Comparison of ENCODE assay signal across 9 cellular contexts in genomic region chr4:54230479-54231418, GRCh38. TPM values are rescaled to one million over a fixed set of nuclear protein-coding genes. Genes with fewer than 3 reads are reported as not detected.
DNase-seq lines count a peak whose midpoint lies in the region; ATAC-seq and TF ChIP-seq lines count a peak whose summit lies in the region.
"Had no signal": no experiment of that assay in that cellular context is flagged by ENCODE, and none has a peak within 500 bp of the region (broad histone marks: within the 10 kb centered on the region; RNA-seq: fewer than 3 reads in every experiment).

No MANE protein-coding gene starts in this region.

- peaks cover 10% of the 10 kb centered on the region for H3K9me3 Mint-ChIP-seq in glutamatergic neuron (ENCODE audit: unreplicated experiment)
- no peaks in the 10 kb centered on the region for H3K9me3 Mint-ChIP-seq in progenitor cell of endocrine pancreas (ENCODE audit: low read depth)

- no peaks in the 10 kb centered on the region for H3K9me2 ChIP-seq in PC-3 (replicated peaks; ENCODE audit: low read length)

- H3K27ac ChIP-seq in PC-3 (ENCODE audit: low read length) = no peak overlapping the region
- H3K27ac ChIP-seq: PC-9 had no signal

- ATAC-seq in PC-3 = no peak
- no peak for ATAC-seq in GM18520 (IDR thresholded peaks at IDR 0.05; ENCODE audit: unreplicated experiment)
- no peak for ATAC-seq in GM19324 (IDR thresholded peaks at IDR 0.05; ENCODE audit: low FRiP score, unreplicated experiment)

- H3K9me3 ChIP-seq in PC-3 (ENCODE audit: low read length) = no peaks in the 10 kb centered on the region

- BruUV-seq in PC-3 (replicated peaks; lab: Mats Ljungman, UMichigan) = no TSS peak

- intact Hi-C loops in PC-3 (cut with micrococcal nuclease) = loop anchor here (2.0 to 10.0 kb wide), 6 partner anchors 738 to 1566 kb away; no protein-coding TSS in a partner anchor

- no peaks in the 10 kb centered on the region for H3F3A ChIP-seq in PC-3 (ENCODE audit: low read length, unreplicated experiment)

- H3K79me2 ChIP-seq in PC-3 (ENCODE audit: low read length) = no peaks in the 10 kb centered on the region

- H3K4me3 ChIP-seq in PC-3 (ENCODE audit: low read length) = peak overlapping the region; percentile 61
- H3K4me3 ChIP-seq: PC-9 had no signal

- H3K9ac ChIP-seq in PC-3 (ENCODE audit: low read length) = no peak overlapping the region

- H3K4me3 Mint-ChIP-seq in glutamatergic neuron (ENCODE audit: unreplicated experiment) (peak overlapping the region; percentile 81), progenitor cell of endocrine pancreas (ENCODE audit: low read depth) (peak overlapping the region; percentile 68)

- peak overlapping the region; percentile 98 for H3K4me2 ChIP-seq in PC-3 (ENCODE audit: low read length)
- H3K4me2 ChIP-seq: PC-9 had no signal

- H3K4me1 Mint-ChIP-seq in glutamatergic neuron (ENCODE audit: low read depth, unreplicated experiment) = peaks cover 10% of the 10 kb centered on the region
- H3K4me1 Mint-ChIP-seq in progenitor cell of endocrine pancreas (ENCODE audit: low read depth) = peaks cover 29% of the 10 kb centered on the region

- H3K27me3 Mint-ChIP-seq in glutamatergic neuron (ENCODE audit: unreplicated experiment) (peaks cover 22% of the 10 kb centered on the region), progenitor cell of endocrine pancreas (peaks cover 57% of the 10 kb centered on the region)

- H3K36me3 ChIP-seq in PC-3 (ENCODE audit: low read depth, low read length) = no peaks in the 10 kb centered on the region

- TF ChIP-seq CTCF in PC-3 (conservative IDR thresholded peaks at IDR 0.05; ENCODE audit: low read depth, low read length) = no peak
- no peak for TF ChIP-seq CTCF in glutamatergic neuron (IDR thresholded peaks at IDR 0.05; ENCODE audit: partially characterized antibody, unreplicated experiment)
- TF ChIP-seq CTCF in progenitor cell of endocrine pancreas (IDR thresholded peaks at IDR 0.05; ENCODE audit: unreplicated experiment) = no peak
- TF ChIP-seq CTCF in GM10248 (IDR thresholded peaks at IDR 0.05; ENCODE audit: control extremely low read depth, extremely low read depth, low read depth, missing control alignments) = no peak

- H3K27ac Mint-ChIP-seq in glutamatergic neuron (ENCODE audit: unreplicated experiment) (no peak overlapping the region), progenitor cell of endocrine pancreas (peak overlapping the region; percentile 52)

- POLR2A ChIA-PET in PC-3 (lab: Charles Lee; ENCODE audit: unreplicated experiment) (no interaction called here), GM10248 (lab: Yijun Ruan, JAX) (no interaction called here)

- peaks cover 49% of the 10 kb centered on the region for H3K4me1 ChIP-seq in PC-3 (ENCODE audit: insufficient read depth, low read length)

- peak overlapping the region; percentile 75 for H2AFZ ChIP-seq in PC-3 (ENCODE audit: low read length)
- H2AFZ ChIP-seq: PC-9 had no signal

- H4K20me1 ChIP-seq in PC-3 (ENCODE audit: low read length) = no peaks in the 10 kb centered on the region

- H3K36me3 Mint-ChIP-seq in glutamatergic neuron (ENCODE audit: unreplicated experiment) (no peaks in the 10 kb centered on the region), progenitor cell of endocrine pancreas (ENCODE audit: insufficient read depth) (no peaks in the 10 kb centered on the region)

- peaks cover 40% of the 10 kb centered on the region for H3K27me3 ChIP-seq in PC-3 (ENCODE audit: low read length)

- peak; percentile 59 for DNase-seq in EH (ENCODE audit: low read depth)
- no peak for DNase-seq in PC-3
- DNase-seq in glutamatergic neuron = peak; percentile 26
- peak; percentile 17 for DNase-seq in progenitor cell of endocrine pancreas (ENCODE audit: low spot score, unreplicated experiment)
- no peak for DNase-seq in NCI-H2107 treated with DMSO at 0.1 percent for 48 hours (lab: John Stamatoyannopoulos, UW; ENCODE audit: unreplicated experiment)
- no peak for DNase-seq in GM10248 (ENCODE audit: extremely low spot score)
- DNase-seq: PC-9 had no signal

- CTCF ChIA-PET in PC-3 (lab: Charles Lee) = no interaction called here
- CTCF ChIA-PET in GM10248 (lab: Yijun Ruan, JAX) = interaction anchor here (5.5 kb wide), 1 partner anchor 322 kb away, joined by 113 read pairs; no protein-coding TSS in a partner anchor

RNA-seq across cellular contexts. Expression of gene PDGFRA, which starts 1.7 kb away (rescaled TPM):
- 1.1 and 1.9 TPM in 2 replicates for total RNA-seq in PC-3 (2014; rRNA removed)
- total RNA-seq in glutamatergic neuron (ENCODE audit: unreplicated experiment) = 14.1 TPM
- total RNA-seq in progenitor cell of endocrine pancreas = 11.4 and 13.8 TPM in 2 replicates
- total RNA-seq: PC-9 had no signal

Comparison
In these comparisons a context has a peak if more than half of its experiments do, and no peak if none do; other contexts are left out.
1. DNase-seq: peak in EH (single experiment), glutamatergic neuron (single experiment) and progenitor cell of endocrine pancreas (single experiment); none in PC-3 (single experiment), NCI-H2107 treated with DMSO at 0.1 percent for 48 hours (single experiment) and GM10248 (single experiment).